ENCODE assay signal across 12 cellular contexts in the genomic region with DNA sequence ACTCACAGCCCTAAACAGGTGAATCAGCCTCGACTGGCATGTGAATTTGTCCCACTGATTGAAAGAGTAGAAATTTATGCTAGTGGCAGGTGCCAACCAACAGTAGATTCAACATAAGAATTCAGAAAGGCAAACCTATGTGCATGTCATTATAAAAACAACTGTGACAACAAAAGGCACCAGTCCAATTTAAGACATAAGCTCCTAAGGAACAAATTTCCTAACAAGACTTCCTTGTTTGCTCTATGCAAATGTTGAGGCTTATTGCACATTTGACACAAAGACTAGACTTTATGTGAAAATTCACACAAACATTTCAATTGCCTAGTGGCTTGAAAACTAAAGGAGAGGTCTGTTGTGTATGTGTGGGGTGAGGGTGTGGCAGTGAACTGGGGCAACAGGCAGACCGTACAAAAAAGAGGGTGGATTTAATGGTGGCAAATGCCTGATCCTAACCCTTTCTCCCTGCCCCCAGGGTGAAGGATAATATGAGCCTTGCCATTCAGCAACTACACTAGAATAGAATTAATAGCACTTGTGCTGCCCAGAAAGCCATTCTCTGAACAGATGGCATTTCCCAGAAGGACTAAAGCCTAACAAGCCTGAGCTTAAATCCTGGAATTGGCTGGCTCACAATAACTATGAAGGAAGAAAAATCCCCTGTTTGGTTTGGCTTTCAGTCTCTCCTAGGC.
A peak's percentile ranks its signal among the peaks of the same experiment; 100 is the strongest.
DNase-seq lines count a peak whose midpoint lies in the region; ATAC-seq and TF ChIP-seq lines count a peak whose summit lies in the region.
"Had no signal": no experiment of that assay in that cellular context is flagged by ENCODE, and none has a peak within 500 bp of the region (broad histone marks: within the 10 kb centered on the region; RNA-seq: fewer than 3 reads in every experiment).

No MANE protein-coding gene starts in this region.

- H3K27me3 ChIP-seq in PC-9 (ENCODE audit: insufficient read depth, low read depth) (no peaks in the 10 kb centered on the region), mucosa of rectum (ENCODE audit: control insufficient read depth in 2 of 2, insufficient read depth in 2 of 2, low read length in 2 of 2) (no peaks in the 10 kb centered on the region), vagina (no peaks in the 10 kb centered on the region), ovary (no peaks in the 10 kb centered on the region)
- H3K27me3 ChIP-seq: spleen had no signal

- no TSS peak for BruUV-seq in PC-9 (replicated peaks; lab: Mats Ljungman, UMichigan)

- no peak for ATAC-seq in GM21723 (IDR thresholded peaks at IDR 0.05; ENCODE audit: unreplicated experiment)

- DNase-seq in NCI-H1417 (lab: John Stamatoyannopoulos, UW) (peak in 2 of 3 experiments; percentile 62 to 89), NCI-H1417 treated with DMSO at 0.1 percent for 48 hours (lab: John Stamatoyannopoulos, UW) (no peak), PC-9 (peak in 1 of 2 experiments; percentile 80), vagina (ENCODE audit: extremely low spot score in 2 of 2) (no peak), ovary (no peak), NAMALWA (ENCODE audit: low spot score) (no peak)
- DNase-seq: dermis blood vessel endothelial cell, Karpas-422, spleen had no signal

- intact Hi-C loops in PC-9 (cut with micrococcal nuclease; ENCODE audit: unreplicated experiment) (no loop called here), vagina (cut with DNase I) (no loop called here), ovary (cut with DNase I) (no loop called here)

- H3K9ac ChIP-seq in mucosa of rectum (ENCODE audit: low read depth in 1 of 2, low read length in 2 of 2) = peak overlapping the region in 1 of 2 donors; percentile 27

- TF ChIP-seq CTCF in PC-9 (conservative IDR thresholded peaks at IDR 0.05) (no peak), vagina (IDR thresholded peaks at IDR 0.05) (no peak), ovary (IDR thresholded peaks at IDR 0.05) (no peak)

- no peak overlapping the region for H3K4me3 ChIP-seq in PC-9
- no peak overlapping the region for H3K4me3 ChIP-seq in mucosa of rectum (ENCODE audit: low read length in 2 of 2)
- no peak overlapping the region for H3K4me3 ChIP-seq in vagina
- no peak overlapping the region for H3K4me3 ChIP-seq in ovary
- H3K4me3 ChIP-seq: spleen had no signal

- WGBS in ovary, 3 donors = 87 to 89% (median 88%) methylated on average over 2 of the region's 2 CpGs

- H3K4me2 ChIP-seq in PC-9 = peak overlapping the region; percentile 41

- H3K27ac ChIP-seq in PC-9 = peak overlapping the region; percentile 54
- H3K27ac ChIP-seq in mucosa of rectum (ENCODE audit: low read depth in 2 of 2, low read length in 2 of 2) = peak overlapping the region; percentile 67 to 71
- H3K27ac ChIP-seq in vagina = peak overlapping the region; percentile 35
- no peak overlapping the region for H3K27ac ChIP-seq in ovary
- H3K27ac ChIP-seq: VCaP had no signal

- no peaks in the 10 kb centered on the region for H3K9me3 ChIP-seq in PC-9 (ENCODE audit: insufficient read depth, low read depth)
- H3K9me3 ChIP-seq in mucosa of rectum (ENCODE audit: control insufficient read depth in 2 of 2, low read length in 2 of 2) = no peaks in the 10 kb centered on the region
- H3K9me3 ChIP-seq in vagina = no peaks in the 10 kb centered on the region
- H3K9me3 ChIP-seq in ovary = no peaks in the 10 kb centered on the region
- H3K9me3 ChIP-seq: spleen had no signal

- CTCF ChIA-PET in PC-9 (lab: Charles Lee) = interaction anchor here (0.6 kb wide), 1 partner anchor 1400 kb away, joined by 5 read pairs; no protein-coding TSS in a partner anchor

- H3F3A ChIP-seq in PC-9 (ENCODE audit: insufficient read depth, low read depth) = peaks cover 26% of the 10 kb centered on the region

- no peak for TF ChIP-seq EP300 in ovary (IDR thresholded peaks at IDR 0.05)

- H4K20me1 ChIP-seq in PC-9 (ENCODE audit: insufficient read depth) = no peaks in the 10 kb centered on the region

- peaks cover 45% of the 10 kb centered on the region for H3K4me1 ChIP-seq in PC-9 (replicated peaks; ENCODE audit: insufficient read depth)
- peaks cover 13 to 27% of the 10 kb centered on the region in 2 donors for H3K4me1 ChIP-seq in mucosa of rectum (ENCODE audit: control insufficient read depth in 2 of 2, insufficient read depth in 2 of 2, low read length in 2 of 2)
- peaks cover 31% of the 10 kb centered on the region for H3K4me1 ChIP-seq in vagina
- H3K4me1 ChIP-seq in ovary (ENCODE audit: insufficient read depth) = no peaks in the 10 kb centered on the region

- POLR2A ChIA-PET in PC-9 (lab: Charles Lee; ENCODE audit: unreplicated experiment) = interaction anchor here (0.5 kb wide), 1 partner anchor 271 kb away, joined by 4 read pairs; a partner anchor contains a TSS

- no peaks in the 10 kb centered on the region for H3K36me3 ChIP-seq in PC-9 (ENCODE audit: low read depth)
- H3K36me3 ChIP-seq in mucosa of rectum (ENCODE audit: control insufficient read depth in 2 of 2, insufficient read depth in 2 of 2, low read length in 2 of 2) = no peaks in the 10 kb centered on the region
- no peaks in the 10 kb centered on the region for H3K36me3 ChIP-seq in vagina
- H3K36me3 ChIP-seq in ovary = no peaks in the 10 kb centered on the region
- H3K36me3 ChIP-seq: spleen had no signal

- no peaks in the 10 kb centered on the region; the same call in 1 of the 2 replicates for H3K9me2 ChIP-seq in PC-9 (ENCODE audit: insufficient read depth)

- no peak overlapping the region for H2AFZ ChIP-seq in PC-9

- no peaks in the 10 kb centered on the region for H3K79me2 ChIP-seq in PC-9 (ENCODE audit: low read depth)

- TF ChIP-seq POLR2A in vagina (IDR thresholded peaks at IDR 0.05) (no peak), ovary (IDR thresholded peaks at IDR 0.05) (no peak)

Comparison
In these comparisons a context has a peak if more than half of its experiments do, and no peak if none do; other contexts are left out.
1. DNase-seq: peak in NCI-H1417 (2 of 3); none in NCI-H1417 treated with DMSO at 0.1 percent for 48 hours (single experiment), vagina (0 of 2), ovary (0 of 5) and NAMALWA (single experiment).
2. H3K27ac ChIP-seq: peak in PC-9 (single experiment), mucosa of rectum (2 of 2) and vagina (single experiment); none in ovary (0 of 2).